Comparison of ENCODE assay signal across 19 cellular contexts in the genomic region with DNA sequence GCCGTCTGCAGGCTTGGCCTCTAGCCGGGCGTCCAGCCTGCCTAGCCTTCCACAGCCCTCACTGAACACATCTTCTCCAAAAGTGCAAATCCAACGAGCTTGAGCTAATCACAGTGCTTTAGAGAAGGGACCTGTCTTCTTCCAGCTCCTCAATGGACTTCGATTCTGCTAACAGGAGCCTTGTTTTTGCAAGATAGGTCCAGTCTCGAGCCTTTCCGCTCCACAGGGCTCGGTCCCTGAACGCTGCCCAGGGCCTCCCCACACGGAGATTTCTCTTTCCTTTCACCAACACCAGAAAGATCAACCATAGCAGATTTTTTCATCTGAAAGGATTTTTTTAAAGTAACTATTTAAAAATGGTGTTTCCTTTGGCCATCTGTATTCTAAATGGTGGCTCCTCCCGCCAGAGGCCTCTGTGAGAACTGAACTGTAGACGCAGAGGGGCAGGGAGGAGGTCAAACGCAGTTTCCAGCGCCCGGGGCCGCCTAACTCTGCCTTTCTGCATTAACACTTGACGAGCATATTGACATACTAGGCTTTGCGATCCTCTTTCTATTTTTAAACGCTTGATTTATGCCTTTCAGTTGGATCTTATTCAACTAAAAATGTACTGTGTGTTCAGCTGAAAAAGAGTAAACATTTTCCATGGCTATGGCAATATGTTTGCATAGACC.
A peak's percentile ranks its signal among the peaks of the same experiment; 100 is the strongest.
DNase-seq lines count a peak whose midpoint lies in the region; ATAC-seq, FAIRE-seq and TF ChIP-seq lines count a peak whose summit lies in the region.
"Had no signal": no experiment of that assay in that cellular context is flagged by ENCODE, and none has a peak within 500 bp of the region (broad histone marks: within the 10 kb centered on the region; RNA-seq: fewer than 3 reads in every experiment).

No MANE protein-coding gene starts in this region.

- DNase-seq in activated CD8-positive, alpha-beta memory T cell treated with anti-CD3 and anti-CD28 coated beads, Interleukin-2, amount 10 ng/mL, durations not matched to agents 7 days and 5 days: peak; percentile 28
- no peak for DNase-seq in activated CD8-positive, alpha-beta memory T cell treated with anti-CD3 and anti-CD28 coated beads, Interleukin-2, amount 50 U/mL, for 4 hours
- DNase-seq in NCI-H146 treated with DMSO at 0.1 percent for 48 hours (lab: John Stamatoyannopoulos, UW; ENCODE audit: unreplicated experiment): peak; percentile 95
- DNase-seq in SHP77 (lab: John Stamatoyannopoulos, UW): peak; percentile 83 to 86
- DNase-seq in spleen: peak; percentile 32
- DNase-seq in KG1 (lab: John Stamatoyannopoulos, UW): no peak
- no peak for DNase-seq in GM12892 (ENCODE audit: insufficient read length)
- no peak for DNase-seq in stimulated activated naive B cell treated with anti-CD40 and anti-IgM and Interleukin-4, amounts not matched to agents 10 μg/mL and 1 μg/mL and 100 μg/mL, for 72 hours
- DNase-seq: activated naive CD4-positive, alpha-beta T cell; anterior cingulate cortex; CD4-positive, CD25-positive, alpha-beta regulatory T cell; kidney glomerular epithelial cell; NCI-H446 treated with DMSO at 0.1 percent for 48 hours; PC-3 had no signal

- ATAC-seq in activated CD8-positive, alpha-beta memory T cell treated with anti-CD3 and anti-CD28 coated beads, Interleukin-2, amount 10 ng/mL, durations not matched to agents 7 days and 5 days: no peak
- no peak for ATAC-seq in stimulated activated naive B cell treated with anti-CD40 and anti-IgM and Interleukin-4, amounts not matched to agents 10 μg/mL and 1 μg/mL and 100 μg/mL, for 72 hours (replicated peaks)
- ATAC-seq: PC-3, WTC11 had no signal

- no peak overlapping the region for H3K4me3 Mint-ChIP-seq in activated CD8-positive, alpha-beta memory T cell treated with anti-CD3 and anti-CD28 coated beads, Interleukin-2, amount 10 ng/mL, durations not matched to agents 7 days and 5 days
- H3K4me3 Mint-ChIP-seq in stimulated activated naive B cell treated with anti-CD40 and anti-IgM and Interleukin-4, amounts not matched to agents 10 μg/mL and 1 μg/mL and 100 μg/mL, for 72 hours: no peak overlapping the region
- H3K4me3 Mint-ChIP-seq: CD4-positive, CD25-positive, alpha-beta regulatory T cell; mesothelial cell of epicardium; WTC11 had no signal

- TF ChIP-seq CTCF in spleen (IDR thresholded peaks at IDR 0.05 in 8 of 11, conservative IDR thresholded peaks at IDR 0.05 in 3 of 11): no peak

- intact Hi-C loops in spleen (cut with DNase I; ENCODE audit: low total_unique reads): no loop called here

- no peaks in the 10 kb centered on the region for H3K27me3 Mint-ChIP-seq in activated CD8-positive, alpha-beta memory T cell treated with anti-CD3 and anti-CD28 coated beads, Interleukin-2, amount 10 ng/mL, durations not matched to agents 7 days and 5 days
- peaks cover 14 to 21% of the 10 kb centered on the region in 2 donors for H3K27me3 Mint-ChIP-seq in stimulated activated naive B cell treated with anti-CD40 and anti-IgM and Interleukin-4, amounts not matched to agents 10 μg/mL and 1 μg/mL and 100 μg/mL, for 72 hours
- H3K27me3 Mint-ChIP-seq: CD4-positive, CD25-positive, alpha-beta regulatory T cell had no signal

- TF ChIP-seq POLR2A in spleen (IDR thresholded peaks at IDR 0.05): no peak
- no peak for TF ChIP-seq POLR2A in GM12892 (IDR thresholded peaks at IDR 0.05; ENCODE audit: low read depth, low read length)

- no peak overlapping the region for H3K27ac ChIP-seq in spleen
- H3K27ac ChIP-seq: hepatocyte, neutrophil, right atrium auricular region had no signal

- no peaks in the 10 kb centered on the region for H3K9me3 ChIP-seq in spleen
- H3K9me3 ChIP-seq: neutrophil, right atrium auricular region had no signal

- no peaks in the 10 kb centered on the region for H3K36me3 ChIP-seq in spleen
- H3K36me3 ChIP-seq: neutrophil, right atrium auricular region had no signal

- no peaks in the 10 kb centered on the region for H3K36me3 Mint-ChIP-seq in activated CD8-positive, alpha-beta memory T cell treated with anti-CD3 and anti-CD28 coated beads, Interleukin-2, amount 10 ng/mL, durations not matched to agents 7 days and 5 days
- H3K36me3 Mint-ChIP-seq in stimulated activated naive B cell treated with anti-CD40 and anti-IgM and Interleukin-4, amounts not matched to agents 10 μg/mL and 1 μg/mL and 100 μg/mL, for 72 hours: no peaks in the 10 kb centered on the region
- H3K36me3 Mint-ChIP-seq: CD4-positive, CD25-positive, alpha-beta regulatory T cell; mesothelial cell of epicardium; WTC11 had no signal

- H3K4me3 ChIP-seq in spleen: no peak overlapping the region
- H3K4me3 ChIP-seq: hepatocyte, right atrium auricular region had no signal

- peaks cover 0 to 60% (median 0%) of the 10 kb centered on the region in 7 donors for H3K27me3 ChIP-seq in spleen (replicated peaks in 1 of 7)
- H3K27me3 ChIP-seq: hepatocyte, neutrophil, right atrium auricular region had no signal

- CTCF ChIA-PET in activated CD8-positive, alpha-beta memory T cell treated with anti-CD3 and anti-CD28 coated beads, Interleukin-2, amount 10 ng/mL, durations not matched to agents 7 days and 5 days (lab: Charles Lee): no interaction called here

- no peaks in the 10 kb centered on the region for H3K4me1 Mint-ChIP-seq in activated CD8-positive, alpha-beta memory T cell treated with anti-CD3 and anti-CD28 coated beads, Interleukin-2, amount 10 ng/mL, durations not matched to agents 7 days and 5 days
- no peaks in the 10 kb centered on the region for H3K4me1 Mint-ChIP-seq in stimulated activated naive B cell treated with anti-CD40 and anti-IgM and Interleukin-4, amounts not matched to agents 10 μg/mL and 1 μg/mL and 100 μg/mL, for 72 hours
- H3K4me1 Mint-ChIP-seq: CD4-positive, CD25-positive, alpha-beta regulatory T cell; mesothelial cell of epicardium; WTC11 had no signal

- 68 to 75% (median 70%) methylated on average over 19 of the region's 19 CpGs for WGBS in spleen, 5 donors

- no peak for FAIRE-seq in GM12892 (lab: Jason Lieb, UNC)

- no peaks in the 10 kb centered on the region for H3K9me3 Mint-ChIP-seq in activated CD8-positive, alpha-beta memory T cell treated with anti-CD3 and anti-CD28 coated beads, Interleukin-2, amount 10 ng/mL, durations not matched to agents 7 days and 5 days (ENCODE audit: low read depth)
- no peaks in the 10 kb centered on the region for H3K9me3 Mint-ChIP-seq in stimulated activated naive B cell treated with anti-CD40 and anti-IgM and Interleukin-4, amounts not matched to agents 10 μg/mL and 1 μg/mL and 100 μg/mL, for 72 hours
- H3K9me3 Mint-ChIP-seq: mesothelial cell of epicardium, WTC11 had no signal

- H3K4me1 ChIP-seq in spleen: no peaks in the 10 kb centered on the region
- H3K4me1 ChIP-seq: right atrium auricular region had no signal

- H3K27ac Mint-ChIP-seq in activated CD8-positive, alpha-beta memory T cell treated with anti-CD3 and anti-CD28 coated beads, Interleukin-2, amount 10 ng/mL, durations not matched to agents 7 days and 5 days: no peak overlapping the region
- H3K27ac Mint-ChIP-seq in stimulated activated naive B cell treated with anti-CD40 and anti-IgM and Interleukin-4, amounts not matched to agents 10 μg/mL and 1 μg/mL and 100 μg/mL, for 72 hours: no peak overlapping the region
- H3K27ac Mint-ChIP-seq: CD4-positive, CD25-positive, alpha-beta regulatory T cell; mesothelial cell of epicardium; WTC11 had no signal

Comparison
In these comparisons a context has a peak if more than half of its experiments do, and no peak if none do; other contexts are left out.
1. DNase-seq: peak in activated CD8-positive, alpha-beta memory T cell treated with anti-CD3 and anti-CD28 coated beads, Interleukin-2, amount 10 ng/mL, durations not matched to agents 7 days and 5 days (single experiment), NCI-H146 treated with DMSO at 0.1 percent for 48 hours (single experiment), SHP77 (2 of 2) and spleen (single experiment); none in activated CD8-positive, alpha-beta memory T cell treated with anti-CD3 and anti-CD28 coated beads, Interleukin-2, amount 50 U/mL, for 4 hours (single experiment), KG1 (single experiment), GM12892 (single experiment) and stimulated activated naive B cell treated with anti-CD40 and anti-IgM and Interleukin-4, amounts not matched to agents 10 μg/mL and 1 μg/mL and 100 μg/mL, for 72 hours (single experiment).